1 cellular context compared by ENCODE assay signal in the genomic region with DNA sequence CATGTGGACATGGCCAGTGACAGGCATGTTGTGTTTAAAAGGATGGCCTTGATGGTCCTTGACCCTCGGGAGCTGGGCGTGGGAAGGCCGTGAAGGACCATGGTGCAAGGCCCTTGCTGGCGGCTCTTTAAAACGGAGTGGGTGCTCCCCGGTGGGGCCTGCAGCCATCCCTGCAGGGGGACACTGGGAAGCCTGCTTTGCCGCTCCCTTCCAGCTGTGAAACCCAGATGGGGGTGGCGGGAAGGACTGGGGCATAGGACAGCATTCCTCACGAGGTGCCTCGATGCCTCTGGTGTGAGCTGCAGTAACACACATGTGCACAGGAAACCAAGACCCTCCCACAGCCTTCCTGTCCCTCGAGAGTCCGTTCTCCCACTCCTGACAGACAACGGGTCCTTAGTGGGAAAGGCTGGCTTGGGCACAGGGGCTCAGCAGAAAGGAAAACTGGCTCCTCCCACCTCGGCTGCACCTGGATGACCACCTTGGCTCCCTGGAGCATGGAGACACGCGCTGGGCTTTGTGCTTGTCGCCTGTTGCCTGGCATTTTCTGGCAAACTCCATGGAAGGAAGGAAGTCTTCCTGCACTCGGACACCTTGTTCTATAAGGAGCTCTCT.
TF ChIP-seq lines count a peak whose summit lies in the region.

No MANE protein-coding gene starts in this region.

TF ChIP-seq in HepG2, 621 proteins besides CTCF, POLR2A, EP300 and RAD21 (continued from another document):
- TF ChIP-seq, protein P1, sequence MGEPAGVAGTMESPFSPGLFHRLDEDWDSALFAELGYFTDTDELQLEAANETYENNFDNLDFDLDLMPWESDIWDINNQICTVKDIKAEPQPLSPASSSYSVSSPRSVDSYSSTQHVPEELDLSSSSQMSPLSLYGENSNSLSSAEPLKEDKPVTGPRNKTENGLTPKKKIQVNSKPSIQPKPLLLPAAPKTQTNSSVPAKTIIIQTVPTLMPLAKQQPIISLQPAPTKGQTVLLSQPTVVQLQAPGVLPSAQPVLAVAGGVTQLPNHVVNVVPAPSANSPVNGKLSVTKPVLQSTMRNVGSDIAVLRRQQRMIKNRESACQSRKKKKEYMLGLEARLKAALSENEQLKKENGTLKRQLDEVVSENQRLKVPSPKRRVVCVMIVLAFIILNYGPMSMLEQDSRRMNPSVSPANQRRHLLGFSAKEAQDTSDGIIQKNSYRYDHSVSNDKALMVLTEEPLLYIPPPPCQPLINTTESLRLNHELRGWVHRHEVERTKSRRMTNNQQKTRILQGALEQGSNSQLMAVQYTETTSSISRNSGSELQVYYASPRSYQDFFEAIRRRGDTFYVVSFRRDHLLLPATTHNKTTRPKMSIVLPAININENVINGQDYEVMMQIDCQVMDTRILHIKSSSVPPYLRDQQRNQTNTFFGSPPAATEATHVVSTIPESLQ (CRISPR knock-in tag; conservative IDR thresholded peaks at IDR 0.05): no peak
- TF ChIP-seq CEBPG (CRISPR knock-in tag; IDR thresholded peaks at IDR 0.05) (no peak), GFI1 (CRISPR knock-in tag; IDR thresholded peaks at IDR 0.05; ENCODE audit: borderline replicate concordance) (no peak), KMT2B (CRISPR knock-in tag; IDR thresholded peaks at IDR 0.05) (no peak), ZNF264 (CRISPR knock-in tag; IDR thresholded peaks at IDR 0.05) (no peak), ZNF780A (CRISPR knock-in tag; IDR thresholded peaks at IDR 0.05) (no peak), ZNF841 (CRISPR knock-in tag; IDR thresholded peaks at IDR 0.05; ENCODE audit: borderline replicate concordance) (no peak)
- TF ChIP-seq, protein P2, sequence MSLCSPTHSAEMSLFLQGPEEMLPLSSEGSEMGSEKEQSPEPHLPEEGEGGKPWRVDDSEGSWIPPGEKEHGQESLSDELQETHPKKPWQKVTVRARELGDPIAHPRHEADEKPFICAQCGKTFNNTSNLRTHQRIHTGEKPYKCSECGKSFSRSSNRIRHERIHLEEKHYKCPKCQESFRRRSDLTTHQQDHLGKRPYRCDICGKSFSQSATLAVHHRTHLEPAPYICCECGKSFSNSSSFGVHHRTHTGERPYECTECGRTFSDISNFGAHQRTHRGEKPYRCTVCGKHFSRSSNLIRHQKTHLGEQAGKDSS (CRISPR knock-in tag; IDR thresholded peaks at IDR 0.05; ENCODE audit: borderline replicate concordance, low read depth): no peak
